23 cellular contexts compared by ENCODE assay signal in the genomic region with DNA sequence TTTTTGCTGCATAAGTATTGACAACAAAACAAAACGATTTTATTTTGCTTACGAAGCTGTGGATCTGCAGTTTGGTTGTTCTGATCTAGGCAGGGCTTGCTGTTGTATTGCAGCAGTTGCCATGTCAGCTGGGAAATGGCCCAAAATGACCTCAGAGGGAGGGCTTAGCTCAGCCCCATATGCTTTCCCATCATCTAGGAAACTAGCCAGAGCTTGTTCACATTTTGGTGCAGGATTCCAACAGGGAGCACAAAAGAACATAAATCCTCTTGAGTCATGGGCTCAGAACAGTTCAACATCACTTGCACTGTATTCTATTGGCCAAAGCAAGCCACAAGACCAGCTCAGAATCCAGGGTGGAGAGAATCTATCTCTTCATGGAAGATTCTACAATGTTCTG. TPM values are rescaled to one million over a fixed set of nuclear protein-coding genes. Genes with fewer than 3 reads are reported as not detected.
A peak's percentile ranks its signal among the peaks of the same experiment; 100 is the strongest.
DNase-seq lines count a peak whose midpoint lies in the region; ATAC-seq and TF ChIP-seq lines count a peak whose summit lies in the region.
"Had no signal": no experiment of that assay in that cellular context is flagged by ENCODE, and none has a peak within 500 bp of the region (broad histone marks: within the 10 kb centered on the region; RNA-seq: fewer than 3 reads in every experiment).

No MANE protein-coding gene starts in this region.

- TF ChIP-seq POLR2A in esophagus squamous epithelium (IDR thresholded peaks at IDR 0.05), result no peak

- H3K9me3 ChIP-seq in RWPE2 (ENCODE audit: severe bottlenecking), result no peaks in the 10 kb centered on the region
- no peaks in the 10 kb centered on the region for H3K9me3 ChIP-seq in esophagus squamous epithelium
- no peaks in the 10 kb centered on the region for H3K9me3 ChIP-seq in mucosa of descending colon
- H3K9me3 ChIP-seq: ascending aorta, colonic mucosa, ovary, right lobe of liver, thoracic aorta had no signal

- no peaks in the 10 kb centered on the region for H3K36me3 Mint-ChIP-seq in T-helper 2 cell treated with Interferon-gamma antibody and Interleukin-4, amounts not matched to agents 5 μg/mL and 100 μg/mL, for 36 hours (ENCODE audit: low read depth)
- H3K36me3 Mint-ChIP-seq: activated CD4-positive, alpha-beta memory T cell treated with anti-CD3 and anti-CD28 coated beads for 36 hours; activated naive CD4-positive, alpha-beta T cell treated with anti-CD3 and anti-CD28 coated beads, Interleukin-2, amount 10 ng/mL, durations not matched to agents 7 days and 5 days; stimulated activated naive B cell treated with anti-CD40 and anti-IgM and Interleukin-4, amounts not matched to agents 10 μg/mL and 1 μg/mL and 100 μg/mL, for 72 hours had no signal

- H3K27me3 ChIP-seq in RWPE2 (ENCODE audit: insufficient read depth, poor library complexity, severe bottlenecking), result no peaks in the 10 kb centered on the region
- no peaks in the 10 kb centered on the region for H3K27me3 ChIP-seq in esophagus squamous epithelium
- H3K27me3 ChIP-seq: ascending aorta, colonic mucosa, ovary, right lobe of liver had no signal

- H3K36me3 ChIP-seq in RWPE2 (ENCODE audit: low read depth) (no peaks in the 10 kb centered on the region), esophagus squamous epithelium (no peaks in the 10 kb centered on the region), mucosa of descending colon (ENCODE audit: low read depth) (no peaks in the 10 kb centered on the region)
- H3K36me3 ChIP-seq: ascending aorta, colonic mucosa, ovary, right lobe of liver, thoracic aorta had no signal

- WGBS in esophagus squamous epithelium, 2 donors, result 30 to 53% methylated on average over 2 of the region's 2 CpGs

- H3K4me1 Mint-ChIP-seq in T-helper 2 cell treated with Interferon-gamma antibody and Interleukin-4, amounts not matched to agents 5 μg/mL and 100 μg/mL, for 36 hours (ENCODE audit: low read depth), result no peaks in the 10 kb centered on the region
- H3K4me1 Mint-ChIP-seq: activated naive CD4-positive, alpha-beta T cell treated with anti-CD3 and anti-CD28 coated beads, Interleukin-2, amount 10 ng/mL, durations not matched to agents 7 days and 5 days; stimulated activated naive B cell treated with anti-CD40 and anti-IgM and Interleukin-4, amounts not matched to agents 10 μg/mL and 1 μg/mL and 100 μg/mL, for 72 hours had no signal

- DNase-seq in G401 (ENCODE audit: low spot score) (peak; percentile 91), RWPE2 (ENCODE audit: low spot score) (no peak), esophagus squamous epithelium (lab: John Stamatoyannopoulos, UW) (no peak), mucosa of descending colon (peak in 1 of 3 donors; percentile 26), SKM-1 (lab: John Stamatoyannopoulos, UW; ENCODE audit: unreplicated experiment) (no peak)
- no peak for DNase-seq in T-helper 2 cell treated with Interferon-gamma antibody and Interleukin-4, amounts not matched to agents 5 μg/mL and 100 μg/mL, for 36 hours (ENCODE audit: low spot score)
- DNase-seq: activated CD4-positive, alpha-beta memory T cell treated with anti-CD3 and anti-CD28 coated beads for 36 hours; activated naive CD4-positive, alpha-beta T cell treated with anti-CD3 and anti-CD28 coated beads, Interleukin-2, amount 10 ng/mL, durations not matched to agents 7 days and 5 days; colonic mucosa; Kasumi-1; NCI-H1092 treated with DMSO at 0.1 percent for 48 hours; NCI-H524 treated with DMSO at 0.1 percent for 48 hours; ovary; right lobe of liver; stimulated activated naive B cell treated with anti-CD40 and anti-IgM and Interleukin-4, amounts not matched to agents 10 μg/mL and 1 μg/mL and 100 μg/mL, for 72 hours had no signal

- intact Hi-C loops in esophagus squamous epithelium (cut with DNase I), result no loop called here
- intact Hi-C loops in mucosa of descending colon (cut with DNase I, micrococcal nuclease), result no loop called here

- H3K4me3 ChIP-seq in RWPE2 (ENCODE audit: severe bottlenecking) (no peak overlapping the region), esophagus squamous epithelium (no peak overlapping the region), mucosa of descending colon (no peak overlapping the region)
- H3K4me3 ChIP-seq: ascending aorta, colonic mucosa, lung, ovary, right lobe of liver, thoracic aorta had no signal

- H3K27ac ChIP-seq in RWPE2 (ENCODE audit: poor library complexity, severe bottlenecking), result no peak overlapping the region
- peak overlapping the region in 3 of 4 donors; percentile 44 to 71 (median 67) for H3K27ac ChIP-seq in esophagus squamous epithelium
- H3K27ac ChIP-seq: ascending aorta, colonic mucosa, ovary, right lobe of liver, thoracic aorta, VCaP had no signal

- no peaks in the 10 kb centered on the region for H3K9me3 Mint-ChIP-seq in T-helper 2 cell treated with Interferon-gamma antibody and Interleukin-4, amounts not matched to agents 5 μg/mL and 100 μg/mL, for 36 hours
- H3K9me3 Mint-ChIP-seq: activated naive CD4-positive, alpha-beta T cell treated with anti-CD3 and anti-CD28 coated beads, Interleukin-2, amount 10 ng/mL, durations not matched to agents 7 days and 5 days had no signal

- in situ Hi-C loops in G401 (cut with HindIII; ENCODE audit: low sequenced_read_pairs), result no loop called here

- H3K27me3 Mint-ChIP-seq in T-helper 2 cell treated with Interferon-gamma antibody and Interleukin-4, amounts not matched to agents 5 μg/mL and 100 μg/mL, for 36 hours (ENCODE audit: low read depth), result no peaks in the 10 kb centered on the region
- H3K27me3 Mint-ChIP-seq: activated CD4-positive, alpha-beta memory T cell treated with anti-CD3 and anti-CD28 coated beads for 36 hours; activated naive CD4-positive, alpha-beta T cell treated with anti-CD3 and anti-CD28 coated beads, Interleukin-2, amount 10 ng/mL, durations not matched to agents 7 days and 5 days; stimulated activated naive B cell treated with anti-CD40 and anti-IgM and Interleukin-4, amounts not matched to agents 10 μg/mL and 1 μg/mL and 100 μg/mL, for 72 hours had no signal

- TF ChIP-seq CTCF in RWPE2 (IDR thresholded peaks at IDR 0.05; ENCODE audit: poor library complexity, severe bottlenecking) (no peak), esophagus squamous epithelium (IDR thresholded peaks at IDR 0.05) (no peak), mucosa of descending colon (IDR thresholded peaks at IDR 0.05) (no peak)

- H3K27ac Mint-ChIP-seq in T-helper 2 cell treated with Interferon-gamma antibody and Interleukin-4, amounts not matched to agents 5 μg/mL and 100 μg/mL, for 36 hours, result no peak overlapping the region
- H3K27ac Mint-ChIP-seq: activated CD4-positive, alpha-beta memory T cell treated with anti-CD3 and anti-CD28 coated beads for 36 hours; activated naive CD4-positive, alpha-beta T cell treated with anti-CD3 and anti-CD28 coated beads, Interleukin-2, amount 10 ng/mL, durations not matched to agents 7 days and 5 days; stimulated activated naive B cell treated with anti-CD40 and anti-IgM and Interleukin-4, amounts not matched to agents 10 μg/mL and 1 μg/mL and 100 μg/mL, for 72 hours; T-helper 1 cell treated with Interleukin-12 subunit alpha and Interleukin-12 subunit beta and Interleukin-4 antibody, amounts not matched to agents 30 μg/mL and 1 μg/mL, for 36 hours had no signal

- ATAC-seq in RWPE2 (ENCODE audit: low read depth) (peak; percentile 58; the same call in 2 of the 3 replicates), mucosa of descending colon (peak; percentile 37), GM21515 (IDR thresholded peaks at IDR 0.05; ENCODE audit: unreplicated experiment) (no peak), GM18873 (IDR thresholded peaks at IDR 0.05; ENCODE audit: low FRiP score, unreplicated experiment) (no peak)
- ATAC-seq: right lobe of liver; stimulated activated naive B cell treated with anti-CD40 and anti-IgM and Interleukin-4, amounts not matched to agents 10 μg/mL and 1 μg/mL and 100 μg/mL, for 72 hours had no signal

- H3K4me1 ChIP-seq in RWPE2 (ENCODE audit: insufficient read depth, poor library complexity, severe bottlenecking) (peaks cover 4% of the 10 kb centered on the region), esophagus squamous epithelium (peaks cover 0 to 34% (median 4%) of the 10 kb centered on the region in 3 donors), mucosa of descending colon (ENCODE audit: low read depth) (no peaks in the 10 kb centered on the region)
- H3K4me1 ChIP-seq: ascending aorta, colonic mucosa, right lobe of liver had no signal

- no peak overlapping the region for H3K4me3 Mint-ChIP-seq in T-helper 2 cell treated with Interferon-gamma antibody and Interleukin-4, amounts not matched to agents 5 μg/mL and 100 μg/mL, for 36 hours
- H3K4me3 Mint-ChIP-seq: activated CD4-positive, alpha-beta memory T cell treated with anti-CD3 and anti-CD28 coated beads for 36 hours; activated naive CD4-positive, alpha-beta T cell treated with anti-CD3 and anti-CD28 coated beads, Interleukin-2, amount 10 ng/mL, durations not matched to agents 7 days and 5 days; stimulated activated naive B cell treated with anti-CD40 and anti-IgM and Interleukin-4, amounts not matched to agents 10 μg/mL and 1 μg/mL and 100 μg/mL, for 72 hours; T-helper 1 cell treated with Interleukin-12 subunit alpha and Interleukin-12 subunit beta and Interleukin-4 antibody, amounts not matched to agents 30 μg/mL and 1 μg/mL, for 36 hours had no signal

RNA-seq across cellular contexts. Expression of gene ROBO2, which starts 42.2 kb away (rescaled TPM):
- not detected in 2 replicates for total RNA-seq in G401 (2014; rRNA removed; shearing (Covaris generic))
- total RNA-seq in esophagus squamous epithelium (1 to 10 TPM; 4.7 to 8.4 (median 6.6) TPM), mucosa of descending colon (1 to 10 TPM; 1.3 to 2.1 (median 1.4) TPM)
- total RNA-seq: activated CD4-positive, alpha-beta memory T cell treated with anti-CD3 and anti-CD28 coated beads for 36 hours; Daoy had no signal

Comparison
In these comparisons a context has a peak if more than half of its experiments do, and no peak if none do; other contexts are left out.
1. ATAC-seq: peak in RWPE2 (single experiment) and mucosa of descending colon (single experiment); none in GM21515 (single experiment) and GM18873 (single experiment).